Comparison of ENCODE assay signal across 9 cellular contexts in genomic region chr19:14497347-14497921, GRCh38. TPM values are rescaled to one million over a fixed set of nuclear protein-coding genes. Genes with fewer than 3 reads are reported as not detected.
DNase-seq lines count a peak whose midpoint lies in the region; ATAC-seq and TF ChIP-seq lines count a peak whose summit lies in the region.
"Had no signal": no experiment of that assay in that cellular context is flagged by ENCODE, and none has a peak within 500 bp of the region (broad histone marks: within the 10 kb centered on the region; RNA-seq: fewer than 3 reads in every experiment).

No MANE protein-coding gene starts in this region.

- H3K27ac Mint-ChIP-seq in Calu3 (ENCODE audit: unreplicated experiment) (peak overlapping the region; percentile 89), CD14-positive monocyte (no peak overlapping the region)

- ATAC-seq in gastroesophageal sphincter (no peak), GM18907 (IDR thresholded peaks at IDR 0.05; ENCODE audit: unreplicated experiment) (no peak)
- ATAC-seq: activated CD4-positive, CD25-positive, alpha-beta regulatory T cell treated with anti-CD3 and anti-CD28 coated beads, Interleukin-2, amount 50 U/mL, for 24 hours had no signal

- BruUV-seq in Calu3 (replicated peaks; lab: Mats Ljungman, UMichigan): no TSS peak

- no peaks in the 10 kb centered on the region for H3K27me3 Mint-ChIP-seq in Calu3 (ENCODE audit: unreplicated experiment)
- peaks cover 7 to 22% (median 11%) of the 10 kb centered on the region in 3 donors for H3K27me3 Mint-ChIP-seq in CD14-positive monocyte (ENCODE audit: low read depth in 3 of 3)

- H3K36me3 ChIP-seq in Peyer's patch (peaks cover 0 to 3% (median 0%) of the 10 kb centered on the region in 3 donors), gastroesophageal sphincter (peaks cover 0 to 2% of the 10 kb centered on the region in 2 donors)

- peaks cover 43% of the 10 kb centered on the region for H3K36me3 Mint-ChIP-seq in Calu3 (ENCODE audit: insufficient read depth, unreplicated experiment)
- H3K36me3 Mint-ChIP-seq in CD14-positive monocyte: no peaks in the 10 kb centered on the region

- H3K9me3 ChIP-seq in Peyer's patch (no peaks in the 10 kb centered on the region), gastroesophageal sphincter (no peaks in the 10 kb centered on the region)

- no peak for TF ChIP-seq EP300 in gastroesophageal sphincter (IDR thresholded peaks at IDR 0.05)

- TF ChIP-seq CTCF in Calu3 (IDR thresholded peaks at IDR 0.05; ENCODE audit: unreplicated experiment) (no peak), Peyer's patch (IDR thresholded peaks at IDR 0.05) (no peak), gastroesophageal sphincter (IDR thresholded peaks at IDR 0.05) (no peak), CD14-positive monocyte (IDR thresholded peaks at IDR 0.05) (no peak)

- 20 to 58% methylated on average over 1 to 2 of the region's 4 CpGs for WGBS in gastroesophageal sphincter (ENCODE audit: low coverage in 1 of 2), 2 donors

- H3K9me3 Mint-ChIP-seq in Calu3 (ENCODE audit: low read depth, unreplicated experiment) (no peaks in the 10 kb centered on the region), CD14-positive monocyte (no peaks in the 10 kb centered on the region)

- H3K27me3 ChIP-seq in Peyer's patch (no peaks in the 10 kb centered on the region), gastroesophageal sphincter (no peaks in the 10 kb centered on the region)

- peak overlapping the region in 3 of 4 donors; percentile 76 to 83 (median 81) for H3K27ac ChIP-seq in Peyer's patch
- peak overlapping the region in 3 of 4 donors; percentile 84 to 88 (median 87) for H3K27ac ChIP-seq in gastroesophageal sphincter

- H3K4me1 ChIP-seq in Peyer's patch (peaks cover 6 to 31% (median 8%) of the 10 kb centered on the region in 4 donors), gastroesophageal sphincter (peaks cover 0 to 54% (median 15%) of the 10 kb centered on the region in 3 donors)

- peak overlapping the region; percentile 51 for H3K4me3 Mint-ChIP-seq in Calu3 (ENCODE audit: low read depth, unreplicated experiment)
- H3K4me3 Mint-ChIP-seq in CD14-positive monocyte: peak overlapping the region in 1 of 2 donors; percentile 35

- DNase-seq in Calu3 (peak; percentile 64), Peyer's patch (peak in 1 of 3 donors; percentile 79), pons (ENCODE audit: low spot score) (peak; percentile 83), CD14-positive monocyte (ENCODE audit: low spot score) (no peak), NCI-H510A treated with DMSO at 0.1 percent for 48 hours (lab: John Stamatoyannopoulos, UW) (no peak), SW 1271 (lab: John Stamatoyannopoulos, UW) (no peak)

- CTCF ChIA-PET in Calu3 (lab: Charles Lee): interaction anchor here (0.6 to 2.3 kb wide), 2 partner anchors 8 to 559 kb away, joined by 5 to 12 read pairs; no protein-coding TSS in a partner anchor

- H3K4me3 ChIP-seq in Peyer's patch (no peak overlapping the region), gastroesophageal sphincter (no peak overlapping the region)

- H3K4me1 Mint-ChIP-seq in Calu3 (ENCODE audit: low read depth, unreplicated experiment) (peaks cover 22% of the 10 kb centered on the region), CD14-positive monocyte (peaks cover 23% of the 10 kb centered on the region)

- intact Hi-C loops in Calu3 (cut with micrococcal nuclease; ENCODE audit: unreplicated experiment) (no loop called here), CD14-positive monocyte (cut with micrococcal nuclease) (loop anchor here in 1 of 2 donors (5.0 kb wide), 1 partner anchor 35 kb away; no protein-coding TSS in a partner anchor)

- TF ChIP-seq POLR2A in Peyer's patch (IDR thresholded peaks at IDR 0.05): no peak
- no peak for TF ChIP-seq POLR2A in gastroesophageal sphincter (IDR thresholded peaks at IDR 0.05)

RNA-seq across cellular contexts. Expression of gene GIPC1, which starts 1.5 kb away (rescaled TPM):
- total RNA-seq in Calu3 (2022) (134 and 139 TPM in 2 replicates), Peyer's patch (10 to 100 TPM; 45.8 to 68.5 (median 65.2) TPM), gastroesophageal sphincter (100 to 1,000 TPM in 1 of 4 donors, 10 to 100 TPM in 3; 63.8 to 115 (median 78.3) TPM)
- polyA plus RNA-seq in CD14-positive monocyte: 1 to 10 TPM; 4.8 to 6.2 TPM

RNA-seq across cellular contexts. Expression of gene DNAJB1, which starts 20.8 kb away (rescaled TPM):
- total RNA-seq in Calu3 (2022) (159 and 161 TPM in 2 replicates), Peyer's patch (10 to 100 TPM; 34.5 to 60.2 (median 54.1) TPM), gastroesophageal sphincter (10 to 100 TPM; 59.3 to 72.8 (median 68.2) TPM)
- 10 to 100 TPM; 59.3 to 70.9 TPM for polyA plus RNA-seq in CD14-positive monocyte

RNA-seq across cellular contexts. Expression of gene PTGER1, which starts 22.3 kb away (rescaled TPM):
- total RNA-seq in Calu3 (2022): 1.2 and 1.3 TPM in 2 replicates
- not detected for total RNA-seq in Peyer's patch
- 1 to 10 TPM in 2 of 4 donors, under 1 TPM in 2; 0.23 to 4.6 (median 1.3) TPM for total RNA-seq in gastroesophageal sphincter
- not detected for polyA plus RNA-seq in CD14-positive monocyte

RNA-seq across cellular contexts. Expression of gene TECR, which starts 32.0 kb away (rescaled TPM):
- total RNA-seq in Calu3 (2022) (136 and 162 TPM in 2 replicates), Peyer's patch (100 to 1,000 TPM in 1 of 4 donors, 10 to 100 TPM in 3; 24.8 to 103 (median 78.7) TPM), gastroesophageal sphincter (10 to 100 TPM; 21.3 to 27.2 (median 24.3) TPM)
- 10 to 100 TPM; 76.7 to 79.6 TPM for polyA plus RNA-seq in CD14-positive monocyte

Comparison
In these comparisons a context has a peak if more than half of its experiments do, and no peak if none do; other contexts are left out.
1. DNase-seq: peak in Calu3 (single experiment) and pons (single experiment); none in CD14-positive monocyte (single experiment), NCI-H510A treated with DMSO at 0.1 percent for 48 hours (single experiment) and SW 1271 (0 of 2).